16 cellular contexts compared by ENCODE assay signal in genomic region chr1:105072446-105072845, GRCh38.
"Had no signal": no experiment of that assay in that cellular context is flagged by ENCODE, and none has a peak within 500 bp of the region (broad histone marks: within the 10 kb centered on the region; RNA-seq: fewer than 3 reads in every experiment).

No MANE protein-coding gene starts in this region.

- H3K36me3 ChIP-seq: heart left ventricle, right atrium auricular region, sigmoid colon, transverse colon had no signal

- H3K4me3 ChIP-seq: heart left ventricle, mucosa of descending colon, right atrium auricular region, sigmoid colon, skin epidermis, testis, transverse colon had no signal

- H3K9me3 ChIP-seq: sigmoid colon, testis, transverse colon had no signal

- DNase-seq: effector memory CD8-positive, alpha-beta T cell; erythroblast; heart left ventricle; hypothalamus; mucosa of descending colon; naive thymus-derived CD8-positive, alpha-beta T cell; posterior cingulate gyrus; sigmoid colon; stimulated activated CD4-positive, alpha-beta T cell treated with anti-CD3 and anti-CD28 coated beads, Interleukin-2, amount 100 ng/mL, for 24 hours; stimulated activated CD4-positive, alpha-beta T cell treated with anti-CD3 and anti-CD28 coated beads, Interleukin-4, amount 100 ng/mL, for 4 hours; stimulated activated naive B cell treated with anti-CD40 and anti-IgM and Interleukin-4, amounts not matched to agents 10 μg/mL and 1 μg/mL and 100 μg/mL, for 72 hours; stimulated activated naive CD8-positive, alpha-beta T cell treated with anti-CD3 and anti-CD28 coated beads, Interleukin-15, amount 100 ng/mL, for 72 hours; testis; transverse colon had no signal

- H3K27me3 ChIP-seq: heart left ventricle, right atrium auricular region, sigmoid colon, testis, transverse colon had no signal

- H3K4me1 ChIP-seq: heart left ventricle, right atrium auricular region, sigmoid colon, testis, transverse colon had no signal

- H3K27ac ChIP-seq: heart left ventricle, right atrium auricular region, sigmoid colon, skin epidermis, testis, transverse colon had no signal
